Comparison of ENCODE assay signal across 24 cellular contexts in the genomic region with DNA sequence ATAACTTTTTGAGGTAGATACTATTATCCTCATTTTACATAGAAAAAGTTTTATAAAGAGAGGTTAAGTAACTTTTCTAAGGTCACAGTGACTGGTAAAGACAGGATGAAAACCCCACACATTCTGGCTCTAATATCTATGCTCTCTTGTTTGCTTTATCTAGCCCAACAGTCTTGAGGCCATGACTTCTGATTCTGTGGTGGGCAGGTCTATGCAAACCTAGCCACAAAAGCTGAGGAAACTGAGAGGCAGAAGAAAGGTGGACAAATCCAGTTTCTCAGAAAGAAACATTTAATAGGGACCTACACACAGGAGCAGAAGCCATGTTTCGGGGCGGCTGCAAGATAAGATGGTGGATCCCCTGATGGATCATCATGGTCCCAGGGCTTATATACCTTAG.
"Had no signal": no experiment of that assay in that cellular context is flagged by ENCODE, and none has a peak within 500 bp of the region (broad histone marks: within the 10 kb centered on the region; RNA-seq: fewer than 3 reads in every experiment).

No MANE protein-coding gene starts in this region.

- H3K4me1 Mint-ChIP-seq: activated naive CD4-positive, alpha-beta T cell treated with anti-CD3 and anti-CD28 coated beads, Interleukin-2, amount 50 U/mL, for 24 hours had no signal

- H3K9me3 Mint-ChIP-seq: activated naive CD4-positive, alpha-beta T cell treated with anti-CD3 and anti-CD28 coated beads, Interleukin-2, amount 50 U/mL, for 24 hours; activated T-cell treated with anti-CD3 and anti-CD28 coated beads, Interleukin-2, amount 50 U/mL, for 4 hours; dendritic cell treated with granulocyte-macrophage colony-stimulating factor and Interleukin-4, amounts not matched to agents 40 ng/mL and 50 ng/mL, for 4 days; type B pancreatic cell had no signal

- DNase-seq: activated CD4-positive, alpha-beta T cell treated with anti-CD3 and anti-CD28 coated beads for 1 hour; activated CD4-positive, alpha-beta T cell treated with anti-CD3 and anti-CD28 coated beads, Interleukin-2, amount 50 U/mL, for 1 hour; activated CD8-positive, alpha-beta T cell treated with anti-CD3 and anti-CD28 coated beads, Interleukin-2, amount 10 ng/mL, durations not matched to agents 7 days and 5 days; activated effector memory CD4-positive, alpha-beta T cell treated with anti-CD3 and anti-CD28 coated beads, Interleukin-2, amount 50 U/mL, for 16 hours; activated T-cell treated with anti-CD3 and anti-CD28 coated beads, Interleukin-2, amount 50 U/mL, for 4 hours; brain microvascular endothelial cell; caudate nucleus; effector CD8-positive, alpha-beta T cell; esophagus squamous epithelium; gastrocnemius medialis; hypothalamus; left ventricle myocardium superior; mammary epithelial cell; occipital lobe; stimulated activated CD4-positive, alpha-beta T cell treated with anti-CD3 and anti-CD28 coated beads, Interleukin-2, amount 100 ng/mL, for 48 hours; stimulated activated naive CD4-positive, alpha-beta T cell treated with Interleukin-2 at 50 U/mL for 16 hours; T-helper 1 cell had no signal

- H3K27me3 Mint-ChIP-seq: activated naive CD4-positive, alpha-beta T cell treated with anti-CD3 and anti-CD28 coated beads, Interleukin-2, amount 50 U/mL, for 24 hours; dendritic cell treated with granulocyte-macrophage colony-stimulating factor and Interleukin-4, amounts not matched to agents 40 ng/mL and 50 ng/mL, for 4 days; progenitor cell of endocrine pancreas; type B pancreatic cell had no signal

- H3K27ac ChIP-seq: ascending aorta, brain microvascular endothelial cell, esophagus squamous epithelium, SJSA1, thoracic aorta had no signal

- H3K9me3 ChIP-seq: gastrocnemius medialis, SJSA1 had no signal

- H3K4me3 ChIP-seq: ascending aorta, esophagus squamous epithelium, gastrocnemius medialis, SJSA1, thoracic aorta had no signal

- H3K4me1 ChIP-seq: ascending aorta, esophagus squamous epithelium, gastrocnemius medialis, SJSA1 had no signal

- H3K4me3 Mint-ChIP-seq: activated CD8-positive, alpha-beta T cell treated with anti-CD3 and anti-CD28 coated beads, Interleukin-2, amount 10 ng/mL, durations not matched to agents 7 days and 5 days; activated naive CD4-positive, alpha-beta T cell treated with anti-CD3 and anti-CD28 coated beads, Interleukin-2, amount 50 U/mL, for 24 hours; activated T-cell treated with anti-CD3 and anti-CD28 coated beads, Interleukin-2, amount 50 U/mL, for 4 hours; dendritic cell treated with granulocyte-macrophage colony-stimulating factor and Interleukin-4, amounts not matched to agents 40 ng/mL and 50 ng/mL, for 4 days; type B pancreatic cell had no signal

- H3K27ac Mint-ChIP-seq: activated CD8-positive, alpha-beta T cell treated with anti-CD3 and anti-CD28 coated beads, Interleukin-2, amount 10 ng/mL, durations not matched to agents 7 days and 5 days; dendritic cell treated with granulocyte-macrophage colony-stimulating factor and Interleukin-4, amounts not matched to agents 40 ng/mL and 50 ng/mL, for 4 days; progenitor cell of endocrine pancreas; type B pancreatic cell had no signal

- ATAC-seq: activated CD8-positive, alpha-beta T cell treated with anti-CD3 and anti-CD28 coated beads, Interleukin-2, amount 10 ng/mL, durations not matched to agents 7 days and 5 days; activated T-cell treated with anti-CD3 and anti-CD28 coated beads, Interleukin-2, amount 50 U/mL, for 4 hours had no signal

- H3K27me3 ChIP-seq: ascending aorta, brain microvascular endothelial cell, esophagus squamous epithelium, gastrocnemius medialis, SJSA1 had no signal
